1 cellular context compared by ENCODE assay signal in the genomic region with DNA sequence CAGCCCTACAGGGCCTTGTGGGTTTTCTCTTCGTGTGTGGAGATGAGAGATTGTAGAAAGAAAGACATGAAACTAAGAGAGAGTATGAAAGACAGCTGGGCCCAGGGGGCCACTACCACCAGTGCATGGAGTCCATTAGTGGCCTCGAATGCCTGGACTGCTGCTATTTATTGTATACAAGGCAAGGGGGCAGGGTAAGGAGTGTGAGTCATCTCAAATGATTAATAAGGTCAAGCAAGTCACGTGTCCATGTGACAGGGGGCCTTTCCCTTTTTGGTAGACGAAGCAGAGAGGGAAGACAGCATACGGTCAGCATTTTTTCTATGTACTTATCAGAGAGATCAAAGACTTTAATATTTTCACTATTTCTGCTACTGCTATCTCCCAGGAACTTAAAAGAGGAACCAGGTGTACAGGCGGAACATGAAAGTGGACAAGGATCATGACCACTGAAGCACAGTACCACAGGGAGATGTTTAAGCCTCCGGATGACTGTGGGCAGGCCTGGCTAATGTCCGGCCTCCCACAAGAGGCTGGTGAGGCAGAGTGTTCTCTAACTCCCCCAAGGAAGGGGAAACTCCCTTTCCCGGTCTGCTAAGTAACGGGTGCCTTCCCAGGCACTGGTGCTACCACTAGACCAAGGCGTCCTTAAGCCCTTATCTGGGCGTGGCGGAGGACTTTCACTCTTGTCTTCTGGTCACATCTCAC.
TF ChIP-seq lines count a peak whose summit lies in the region.

No MANE protein-coding gene starts in this region.

TF ChIP-seq in HepG2, 621 proteins besides CTCF, POLR2A, EP300 and RAD21 (continued from another document and continues in another):
- TF ChIP-seq HNF4A (CRISPR knock-in tag; IDR thresholded peaks at IDR 0.05) (peak; percentile 5; the same call in 1 of the 2 replicates), NFIC (IDR thresholded peaks at IDR 0.05; ENCODE audit: low read length) (no peak), E2F5 (CRISPR knock-in tag; conservative IDR thresholded peaks at IDR 0.05) (no peak), ZNF501 (CRISPR knock-in tag; IDR thresholded peaks at IDR 0.05) (no peak), GATA4 (IDR thresholded peaks at IDR 0.05; ENCODE audit: borderline replicate concordance, low read depth) (no peak), FUBP1 (CRISPR knock-in tag; IDR thresholded peaks at IDR 0.05; ENCODE audit: borderline replicate concordance) (no peak), ZNF256 (CRISPR knock-in tag; conservative IDR thresholded peaks at IDR 0.05) (no peak), MIER3 (CRISPR knock-in tag; IDR thresholded peaks at IDR 0.05; ENCODE audit: borderline replicate concordance) (no peak), NFYB (CRISPR knock-in tag; IDR thresholded peaks at IDR 0.05) (no peak), AHR (CRISPR knock-in tag; IDR thresholded peaks at IDR 0.05) (no peak), MAFG (CRISPR knock-in tag; IDR thresholded peaks at IDR 0.05) (no peak), ZSCAN22 (CRISPR knock-in tag; IDR thresholded peaks at IDR 0.05) (no peak), NR2F1 (CRISPR knock-in tag; IDR thresholded peaks at IDR 0.05) (peak in 1 of 2 experiments; percentile 49; a peak in 1 of 4 replicates), ZNF710 (CRISPR knock-in tag; IDR thresholded peaks at IDR 0.05; ENCODE audit: borderline replicate concordance) (no peak), PAWR (CRISPR knock-in tag; IDR thresholded peaks at IDR 0.05; ENCODE audit: borderline replicate concordance) (no peak), ZMYM3 (CRISPR knock-in tag; IDR thresholded peaks at IDR 0.05) (no peak), ERF (CRISPR knock-in tag; IDR thresholded peaks at IDR 0.05) (peak; percentile 19; the same call in 1 of the 2 replicates), ZNF205 (CRISPR knock-in tag; IDR thresholded peaks at IDR 0.05) (no peak), TCF12 (IDR thresholded peaks at IDR 0.05) (no peak), TCF12 (CRISPR knock-in tag; IDR thresholded peaks at IDR 0.05) (no peak), ZNF850 (CRISPR knock-in tag; conservative IDR thresholded peaks at IDR 0.05) (no peak), SIX1 (CRISPR knock-in tag; IDR thresholded peaks at IDR 0.05; ENCODE audit: borderline replicate concordance) (no peak), AGO2 (optimal IDR thresholded peaks at IDR 0.05; ENCODE audit: low read depth, low read length) (no peak), SCMH1 (CRISPR knock-in tag; IDR thresholded peaks at IDR 0.05; ENCODE audit: borderline replicate concordance) (no peak), NFYC (CRISPR knock-in tag; IDR thresholded peaks at IDR 0.05) (no peak), ZNF30 (CRISPR knock-in tag; IDR thresholded peaks at IDR 0.05) (no peak), ELF4 (CRISPR knock-in tag; IDR thresholded peaks at IDR 0.05; ENCODE audit: borderline replicate concordance) (no peak), TGIF2 (CRISPR knock-in tag; IDR thresholded peaks at IDR 0.05) (no peak), DR1 (CRISPR knock-in tag; IDR thresholded peaks at IDR 0.05) (no peak), GZF1 (CRISPR knock-in tag; IDR thresholded peaks at IDR 0.05) (no peak), PLRG1 (conservative IDR thresholded peaks at IDR 0.05) (no peak), ZGPAT (CRISPR knock-in tag; IDR thresholded peaks at IDR 0.05) (peak; percentile 59; the same call in 1 of the 2 replicates), FOXA1 (IDR thresholded peaks at IDR 0.05) (no peak), FOXA1 (CRISPR knock-in tag; IDR thresholded peaks at IDR 0.05) (no peak), MYNN (CRISPR knock-in tag; IDR thresholded peaks at IDR 0.05; ENCODE audit: low read depth) (no peak), GATAD1 (CRISPR knock-in tag; IDR thresholded peaks at IDR 0.05) (no peak), ZNF367 (CRISPR knock-in tag; IDR thresholded peaks at IDR 0.05; ENCODE audit: borderline replicate concordance) (no peak), TP53 (CRISPR knock-in tag; conservative IDR thresholded peaks at IDR 0.05) (no peak), ZNF296 (CRISPR knock-in tag; conservative IDR thresholded peaks at IDR 0.05) (no peak), ZNF703 (CRISPR knock-in tag; IDR thresholded peaks at IDR 0.05; ENCODE audit: borderline replicate concordance) (no peak), MXI1 (IDR thresholded peaks at IDR 0.05; ENCODE audit: borderline replicate concordance, low read depth, low read length) (no peak), ZFP37 (CRISPR knock-in tag; IDR thresholded peaks at IDR 0.05; ENCODE audit: borderline replicate concordance) (no peak), E2F2 (CRISPR knock-in tag; IDR thresholded peaks at IDR 0.05; ENCODE audit: borderline replicate concordance) (no peak), BCL3 (CRISPR knock-in tag; IDR thresholded peaks at IDR 0.05) (no peak), ZNF343 (CRISPR knock-in tag; IDR thresholded peaks at IDR 0.05) (no peak), ZNF160 (CRISPR knock-in tag; IDR thresholded peaks at IDR 0.05) (no peak), SPEN (CRISPR knock-in tag; IDR thresholded peaks at IDR 0.05; ENCODE audit: low read depth) (no peak), ZC3H13 (CRISPR knock-in tag; IDR thresholded peaks at IDR 0.05) (no peak), STAT6 (CRISPR knock-in tag; IDR thresholded peaks at IDR 0.05; ENCODE audit: borderline replicate concordance) (no peak), ZSCAN31 (CRISPR knock-in tag; IDR thresholded peaks at IDR 0.05; ENCODE audit: low read depth) (no peak), HIVEP1 (CRISPR knock-in tag; IDR thresholded peaks at IDR 0.05) (no peak), ZNF558 (CRISPR knock-in tag; IDR thresholded peaks at IDR 0.05; ENCODE audit: borderline replicate concordance) (no peak), TRIM24 (CRISPR knock-in tag; IDR thresholded peaks at IDR 0.05) (no peak), POLR2AphosphoS5 (IDR thresholded peaks at IDR 0.05; ENCODE audit: low read depth, low read length) (no peak), CAMTA2 (CRISPR knock-in tag; IDR thresholded peaks at IDR 0.05; ENCODE audit: borderline replicate concordance) (no peak), REL (CRISPR knock-in tag; conservative IDR thresholded peaks at IDR 0.05) (no peak)
- TF ChIP-seq, protein P1, sequence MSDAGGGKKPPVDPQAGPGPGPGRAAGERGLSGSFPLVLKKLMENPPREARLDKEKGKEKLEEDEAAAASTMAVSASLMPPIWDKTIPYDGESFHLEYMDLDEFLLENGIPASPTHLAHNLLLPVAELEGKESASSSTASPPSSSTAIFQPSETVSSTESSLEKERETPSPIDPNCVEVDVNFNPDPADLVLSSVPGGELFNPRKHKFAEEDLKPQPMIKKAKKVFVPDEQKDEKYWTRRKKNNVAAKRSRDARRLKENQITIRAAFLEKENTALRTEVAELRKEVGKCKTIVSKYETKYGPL (CRISPR knock-in tag; IDR thresholded peaks at IDR 0.05): no peak
- TF ChIP-seq, protein P2, sequence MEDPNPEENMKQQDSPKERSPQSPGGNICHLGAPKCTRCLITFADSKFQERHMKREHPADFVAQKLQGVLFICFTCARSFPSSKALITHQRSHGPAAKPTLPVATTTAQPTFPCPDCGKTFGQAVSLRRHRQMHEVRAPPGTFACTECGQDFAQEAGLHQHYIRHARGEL (CRISPR knock-in tag; IDR thresholded peaks at IDR 0.05): no peak
- TF ChIP-seq, protein P3, sequence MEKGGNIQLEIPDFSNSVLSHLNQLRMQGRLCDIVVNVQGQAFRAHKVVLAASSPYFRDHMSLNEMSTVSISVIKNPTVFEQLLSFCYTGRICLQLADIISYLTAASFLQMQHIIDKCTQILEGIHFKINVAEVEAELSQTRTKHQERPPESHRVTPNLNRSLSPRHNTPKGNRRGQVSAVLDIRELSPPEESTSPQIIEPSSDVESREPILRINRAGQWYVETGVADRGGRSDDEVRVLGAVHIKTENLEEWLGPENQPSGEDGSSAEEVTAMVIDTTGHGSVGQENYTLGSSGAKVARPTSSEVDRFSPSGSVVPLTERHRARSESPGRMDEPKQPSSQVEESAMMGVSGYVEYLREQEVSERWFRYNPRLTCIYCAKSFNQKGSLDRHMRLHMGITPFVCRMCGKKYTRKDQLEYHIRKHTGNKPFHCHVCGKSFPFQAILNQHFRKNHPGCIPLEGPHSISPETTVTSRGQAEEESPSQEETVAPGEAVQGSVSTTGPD (CRISPR knock-in tag; IDR thresholded peaks at IDR 0.05): no peak
- TF ChIP-seq, protein P4, sequence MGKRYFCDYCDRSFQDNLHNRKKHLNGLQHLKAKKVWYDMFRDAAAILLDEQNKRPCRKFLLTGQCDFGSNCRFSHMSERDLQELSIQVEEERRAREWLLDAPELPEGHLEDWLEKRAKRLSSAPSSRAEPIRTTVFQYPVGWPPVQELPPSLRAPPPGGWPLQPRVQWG (CRISPR knock-in tag; IDR thresholded peaks at IDR 0.05; ENCODE audit: borderline replicate concordance, low read depth): no peak
